19 cellular contexts compared by ENCODE assay signal in genomic region chrX:102957751-102958150, GRCh38. TPM values are rescaled to one million over a fixed set of nuclear protein-coding genes. Genes with fewer than 3 reads are reported as not detected.
DNase-seq lines count a peak whose midpoint lies in the region; TF ChIP-seq lines count a peak whose summit lies in the region.
"Had no signal": no experiment of that assay in that cellular context is flagged by ENCODE, and none has a peak within 500 bp of the region (broad histone marks: within the 10 kb centered on the region; RNA-seq: fewer than 3 reads in every experiment).

No MANE protein-coding gene starts in this region.

- H3K4me1 ChIP-seq in mammary epithelial cell (ENCODE audit: insufficient read depth, low read length), result peaks cover 6% of the 10 kb centered on the region
- H3K4me1 ChIP-seq in SK-N-SH (ENCODE audit: control insufficient read depth in 1 of 2, insufficient read depth in 2 of 2, low read depth in 1 of 2, low read length in 1 of 2), result peaks cover 0 to 11% of the 10 kb centered on the region in 2 experiments; a peak in 2 of 4 replicates
- H3K4me1 ChIP-seq: SJCRH30 had no signal

- H3K27ac Mint-ChIP-seq in MCF 10A (ENCODE audit: low read depth, unreplicated experiment) (no peak overlapping the region), chondrocyte (ENCODE audit: unreplicated experiment) (peak overlapping the region; percentile 23), Calu3 (ENCODE audit: unreplicated experiment) (no peak overlapping the region)

- H2AFZ ChIP-seq in mammary epithelial cell (ENCODE audit: low read depth, low read length) (no peak overlapping the region), SK-N-SH (ENCODE audit: low read depth) (no peak overlapping the region)

- H3K36me3 ChIP-seq in mammary epithelial cell (ENCODE audit: insufficient read depth, low read length) (no peaks in the 10 kb centered on the region), SK-N-SH (replicated peaks in 1 of 2; ENCODE audit: control insufficient read depth in 1 of 2, insufficient read depth in 2 of 2, low read length in 1 of 2) (no peaks in the 10 kb centered on the region)
- H3K36me3 ChIP-seq: BLaER1 treated with 17β-estradiol and CSF1 and Interleukin-3, amounts not matched to agents 10 nM and 100 nM; SJCRH30 had no signal

- H3K4me2 ChIP-seq in mammary epithelial cell (ENCODE audit: insufficient read depth, low read depth, low read length) (no peak overlapping the region), SK-N-SH (no peak overlapping the region)
- H3K4me2 ChIP-seq: BLaER1 treated with 17β-estradiol and CSF1 and Interleukin-3, amounts not matched to agents 10 nM and 100 nM had no signal

- peak; percentile 11 for DNase-seq in MCF 10A (ENCODE audit: unreplicated experiment)
- DNase-seq in mammary epithelial cell, result no peak
- DNase-seq in chondrocyte (ENCODE audit: low spot score), result no peak
- peak; percentile 8 for DNase-seq in fibroblast of villous mesenchyme (ENCODE audit: low read depth)
- DNase-seq in Calu3, result no peak
- no peak for DNase-seq in NCI-H2029 (lab: John Stamatoyannopoulos, UW)
- no peak for DNase-seq in SK-N-SH
- no peak for DNase-seq in NCI-H187 (lab: John Stamatoyannopoulos, UW)
- DNase-seq: DMS 273 treated with DMSO at 0.1 percent for 48 hours, GOT3, Karpas-422, NCI-H1105 treated with DMSO at 0.1 percent for 48 hours, NCI-H187 treated with DMSO at 0.1 percent for 48 hours, NCI-H2171, NCI-H748 treated with DMSO at 0.1 percent for 48 hours, SJCRH30 had no signal

- TF ChIP-seq CTCF in MCF 10A (IDR thresholded peaks at IDR 0.05; ENCODE audit: unreplicated experiment) (no peak), mammary epithelial cell (conservative IDR thresholded peaks at IDR 0.05 in 1 of 2, IDR thresholded peaks at IDR 0.05 in 1 of 2; ENCODE audit: extremely low read depth in 1 of 2, insufficient read depth in 1 of 2, low read depth in 1 of 2, low read length in 2 of 2) (no peak), chondrocyte (IDR thresholded peaks at IDR 0.05) (no peak), fibroblast of villous mesenchyme (IDR thresholded peaks at IDR 0.05; ENCODE audit: insufficient read depth, low read depth, low read length) (no peak), Calu3 (IDR thresholded peaks at IDR 0.05; ENCODE audit: unreplicated experiment) (no peak), SK-N-SH (IDR thresholded peaks at IDR 0.05) (no peak)

- CTCF ChIA-PET in MCF 10A (lab: Yijun Ruan, JAX), result interaction anchor here (0.7 to 1.7 kb wide), 3 partner anchors 11 to 200 kb away, joined by 3 to 6 read pairs (median 4); no protein-coding TSS in a partner anchor
- CTCF ChIA-PET in mammary epithelial cell (lab: Charles Lee; ENCODE audit: low non-redundant PET), result no interaction called here
- CTCF ChIA-PET in Calu3 (lab: Charles Lee), result no interaction called here
- CTCF ChIA-PET in SK-N-SH (lab: Yijun Ruan, JAX), result interaction anchor here (0.9 kb wide), 1 partner anchor 23 kb away, joined by 3 read pairs; no protein-coding TSS in a partner anchor

- WGBS in mammary epithelial cell (ENCODE audit: low coverage, missing lambda C conversion rate), result 62% methylated on average over 2 of the region's 2 CpGs
- 43% methylated on average over 2 of the region's 2 CpGs for WGBS in SK-N-SH (ENCODE audit: low lambda C conversion rate)

- H3K79me2 ChIP-seq in mammary epithelial cell (ENCODE audit: insufficient read depth, low read length), result no peaks in the 10 kb centered on the region
- no peaks in the 10 kb centered on the region for H3K79me2 ChIP-seq in SK-N-SH (ENCODE audit: insufficient read depth)

- H4K20me1 ChIP-seq in mammary epithelial cell (ENCODE audit: insufficient read depth, low read length) (no peaks in the 10 kb centered on the region), SK-N-SH (ENCODE audit: insufficient read depth) (no peaks in the 10 kb centered on the region)
- H4K20me1 ChIP-seq: BLaER1 treated with 17β-estradiol and CSF1 and Interleukin-3, amounts not matched to agents 10 nM and 100 nM had no signal

- H3K27me3 Mint-ChIP-seq in MCF 10A (ENCODE audit: insufficient read depth, unreplicated experiment), result peaks cover 62% of the 10 kb centered on the region
- no peaks in the 10 kb centered on the region for H3K27me3 Mint-ChIP-seq in chondrocyte (ENCODE audit: low read depth)
- H3K27me3 Mint-ChIP-seq in Calu3 (ENCODE audit: unreplicated experiment), result no peaks in the 10 kb centered on the region

- TF ChIP-seq EP300 in SK-N-SH (IDR thresholded peaks at IDR 0.05; ENCODE audit: borderline replicate concordance in 1 of 2, low read depth in 1 of 2, low read length in 1 of 2), result no peak

- H3K4me3 Mint-ChIP-seq in MCF 10A (ENCODE audit: unreplicated experiment) (no peak overlapping the region), chondrocyte (ENCODE audit: unreplicated experiment) (no peak overlapping the region), Calu3 (ENCODE audit: low read depth, unreplicated experiment) (no peak overlapping the region)

- BruUV-seq in MCF 10A (replicated peaks; lab: Mats Ljungman, UMichigan), result no TSS peak
- BruUV-seq in mammary epithelial cell (replicated peaks; lab: Mats Ljungman, UMichigan), result no TSS peak
- BruUV-seq in Calu3 (replicated peaks; lab: Mats Ljungman, UMichigan), result no TSS peak

- H3K27me3 ChIP-seq in mammary epithelial cell (ENCODE audit: insufficient read depth, low read length), result no peaks in the 10 kb centered on the region
- no peaks in the 10 kb centered on the region for H3K27me3 ChIP-seq in SK-N-SH (ENCODE audit: insufficient read depth)
- H3K27me3 ChIP-seq: BLaER1 treated with 17β-estradiol and CSF1 and Interleukin-3, amounts not matched to agents 10 nM and 100 nM; SJCRH30 had no signal

- no peaks in the 10 kb centered on the region for H3K9me3 ChIP-seq in mammary epithelial cell (replicated peaks; ENCODE audit: insufficient read depth, low read length)
- no peaks in the 10 kb centered on the region for H3K9me3 ChIP-seq in SK-N-SH
- H3K9me3 ChIP-seq: SJCRH30 had no signal

- in situ Hi-C loops in mammary epithelial cell (cut with MboI; ENCODE audit: low sequenced_read_pairs in 2 of 2), result loop anchor here in 1 of 2 donors (10.0 kb wide), 1 partner anchor 217 kb away; no protein-coding TSS in a partner anchor

- no peak overlapping the region for H3K4me3 ChIP-seq in mammary epithelial cell (replicated peaks in 1 of 3; ENCODE audit: insufficient read depth in 1 of 3, low read depth in 2 of 3, low read length in 3 of 3)
- no peak overlapping the region for H3K4me3 ChIP-seq in fibroblast of villous mesenchyme (ENCODE audit: low read depth, low read length)
- H3K4me3 ChIP-seq in SK-N-SH (ENCODE audit: low read depth in 2 of 2, low read length in 1 of 2), result no peak overlapping the region
- H3K4me3 ChIP-seq: BLaER1 treated with 17β-estradiol and CSF1 and Interleukin-3, amounts not matched to agents 10 nM and 100 nM; SJCRH30 had no signal

- H3K4me1 Mint-ChIP-seq in MCF 10A (ENCODE audit: insufficient read depth, unreplicated experiment), result no peaks in the 10 kb centered on the region
- peaks cover 26% of the 10 kb centered on the region for H3K4me1 Mint-ChIP-seq in chondrocyte (ENCODE audit: low read depth)
- no peaks in the 10 kb centered on the region for H3K4me1 Mint-ChIP-seq in Calu3 (ENCODE audit: low read depth, unreplicated experiment)

- H3K36me3 Mint-ChIP-seq in MCF 10A (ENCODE audit: insufficient read depth, unreplicated experiment) (no peaks in the 10 kb centered on the region), chondrocyte (ENCODE audit: low read depth) (no peaks in the 10 kb centered on the region), Calu3 (ENCODE audit: insufficient read depth, unreplicated experiment) (no peaks in the 10 kb centered on the region)

- H3K9ac ChIP-seq in mammary epithelial cell (ENCODE audit: insufficient read depth, low read length) (no peak overlapping the region), SK-N-SH (no peak overlapping the region)
- H3K9ac ChIP-seq: BLaER1 treated with 17β-estradiol and CSF1 and Interleukin-3, amounts not matched to agents 10 nM and 100 nM had no signal

- POLR2A ChIA-PET in MCF 10A (lab: Yijun Ruan, JAX), result interaction anchor here (0.8 kb wide), 1 partner anchor 19 kb away, joined by 4 read pairs; no protein-coding TSS in a partner anchor
- POLR2A ChIA-PET in SK-N-SH (lab: Yijun Ruan, JAX), result no interaction called here

- H3K27ac ChIP-seq in mammary epithelial cell (ENCODE audit: insufficient read depth, low read depth, low read length) (no peak overlapping the region), SK-N-SH (ENCODE audit: low read depth in 2 of 2, low read length in 1 of 2) (no peak overlapping the region)
- H3K27ac ChIP-seq: 22Rv1; BLaER1 treated with 17β-estradiol and CSF1 and Interleukin-3, amounts not matched to agents 10 nM and 100 nM; RWPE1; SJCRH30 had no signal

- H3K9me2 ChIP-seq in SK-N-SH, result no peaks in the 10 kb centered on the region

- TF ChIP-seq RAD21 in SK-N-SH (IDR thresholded peaks at IDR 0.05; ENCODE audit: low read length), result no peak

- intact Hi-C loops in MCF 10A (cut with micrococcal nuclease), result loop anchor here (2.0 to 10.0 kb wide), 2 partner anchors 201 to 507 kb away; no protein-coding TSS in a partner anchor
- intact Hi-C loops in mammary epithelial cell (cut with micrococcal nuclease), result loop anchor here (2.0 kb wide), 2 partner anchors 19 to 201 kb away; no protein-coding TSS in a partner anchor
- intact Hi-C loops in Calu3 (cut with micrococcal nuclease; ENCODE audit: unreplicated experiment), result loop anchor here (10.0 kb wide), 1 partner anchor 507 kb away; no protein-coding TSS in a partner anchor

- dilution Hi-C loops in mammary epithelial cell (cut with HindIII; ENCODE audit: low sequenced_read_pairs), result no loop called here

- H3K9me3 Mint-ChIP-seq in MCF 10A (ENCODE audit: unreplicated experiment) (no peaks in the 10 kb centered on the region), chondrocyte (ENCODE audit: low read depth) (no peaks in the 10 kb centered on the region), Calu3 (ENCODE audit: low read depth, unreplicated experiment) (no peaks in the 10 kb centered on the region)

- H3F3A ChIP-seq in SK-N-SH (replicated peaks; ENCODE audit: insufficient read depth), result no peaks in the 10 kb centered on the region

TF ChIP-seq in SK-N-SH, 30 proteins besides CTCF, POLR2A, EP300 and RAD21 (continues in another document):
- no peak for TF ChIP-seq JUND (IDR thresholded peaks at IDR 0.05)
- TF ChIP-seq GATA2 (CRISPR knock-in tag; IDR thresholded peaks at IDR 0.05), result no peak

RNA-seq across cellular contexts. Expression of gene RAB40AL, which starts 20.7 kb away (rescaled TPM):
- total RNA-seq in MCF 10A (2022), result 0.70 and 1.8 TPM in 2 replicates
- 1 to 10 TPM in 1 of 2 donors, under 1 TPM in 1; 0.56 to 1.3 TPM for total RNA-seq in mammary epithelial cell
- 0.12 TPM for polyA plus RNA-seq in mammary epithelial cell
- polyA minus RNA-seq in mammary epithelial cell, result not detected
- 0.70 to 1.6 TPM in 2 of 3 replicates, not detected in the other for total RNA-seq in chondrocyte
- total RNA-seq in fibroblast of villous mesenchyme, result 0.43 and 1.3 TPM in 2 replicates
- total RNA-seq in Calu3 (2022), result 1.4 and 1.9 TPM in 2 replicates
- polyA plus RNA-seq in SK-N-SH (2012; rRNA removed), result 0.41 and 0.67 TPM in 2 replicates
- 0.03 and 0.12 TPM in 2 replicates for polyA plus RNA-seq in SK-N-SH (2012; cell fraction: cytosol; rRNA removed)
- 4.1 and 5.0 TPM in 2 replicates for polyA plus RNA-seq in SK-N-SH (2012; cell fraction: nucleus; rRNA removed)

Comparison
In these comparisons a context has a peak if more than half of its experiments do, and no peak if none do; other contexts are left out.
1. DNase-seq: peak in MCF 10A (single experiment) and fibroblast of villous mesenchyme (single experiment); none in mammary epithelial cell (single experiment), chondrocyte (single experiment), Calu3 (single experiment), NCI-H2029 (single experiment), SK-N-SH (single experiment) and NCI-H187 (0 of 2).
2. CTCF ChIA-PET loops: an anchor here in MCF 10A (0.7 to 1.7 kb wide) and SK-N-SH (0.9 kb wide); none called in mammary epithelial cell and Calu3.